In the genomic region with DNA sequence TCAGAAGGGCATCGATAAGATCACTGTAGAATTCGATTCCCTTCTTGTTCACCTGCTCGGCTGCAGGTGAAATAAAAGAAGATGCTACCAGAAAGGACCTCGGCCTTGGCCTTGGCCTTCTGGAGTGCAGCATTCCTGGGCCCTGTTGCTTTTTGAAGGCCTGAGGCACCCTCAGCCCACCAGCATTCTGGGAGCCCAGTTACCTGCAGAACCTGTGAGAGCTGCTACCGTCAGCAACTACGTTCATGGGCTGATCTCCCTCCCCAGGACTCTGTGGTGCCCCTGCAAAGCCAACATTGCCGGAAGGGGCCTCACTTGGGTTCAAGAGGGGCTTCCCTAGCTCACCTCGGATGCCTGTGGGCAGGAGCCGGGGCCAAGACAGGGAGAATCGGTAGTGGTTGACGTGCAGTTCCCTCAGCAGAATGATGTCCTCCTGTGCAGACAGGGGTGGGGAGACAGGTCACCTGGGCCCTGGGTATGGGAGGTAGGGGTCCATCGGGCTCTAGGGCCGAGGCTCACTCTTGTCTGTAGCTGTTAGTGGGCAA, we compare ENCODE assay signal across 27 cellular contexts. TPM values are rescaled to one million over a fixed set of nuclear protein-coding genes. Genes with fewer than 3 reads are reported as not detected.
"Had no signal": no experiment of that assay in that cellular context is flagged by ENCODE, and none has a peak within 500 bp of the region (broad histone marks: within the 10 kb centered on the region; RNA-seq: fewer than 3 reads in every experiment).

No MANE protein-coding gene starts in this region.

- H3K9me3 ChIP-seq: heart right ventricle, left ventricle myocardium inferior, sigmoid colon, tibial nerve, upper lobe of left lung, vagina had no signal

- H3K4me1 ChIP-seq: parathyroid adenoma, vagina had no signal

- DNase-seq: glutamatergic neuron; heart right ventricle; islet precursor cell; left ventricle myocardium inferior; naive B cell; natural killer cell; nephron progenitor cell; right cardiac atrium; sigmoid colon; small intestine; stimulated activated CD4-positive, alpha-beta T cell treated with anti-CD3 and anti-CD28 coated beads, Interleukin-1b, Interleukin-23, amount 100 ng/mL, for 48 hours; stimulated activated CD4-positive, alpha-beta T cell treated with anti-CD3 and anti-CD28 coated beads, Interleukin-2, amount 100 ng/mL, for 48 hours; stimulated activated CD4-positive, alpha-beta T cell treated with anti-CD3 and anti-CD28 coated beads, Interleukin-4, amount 100 ng/mL, for 4 hours; stimulated activated CD8-positive, alpha-beta memory T cell treated with anti-CD3 and anti-CD28 coated beads, Interleukin-4, amount 100 ng/mL, for 48 hours; stimulated activated naive CD4-positive, alpha-beta T cell treated with Interleukin-2 at 50 U/mL for 16 hours; stimulated activated naive CD8-positive, alpha-beta T cell treated with anti-CD3 and anti-CD28 coated beads, Interleukin-15, amount 100 ng/mL, for 72 hours; substantia nigra; upper lobe of left lung had no signal

- ATAC-seq: natural killer cell; right cardiac atrium; stimulated activated naive CD8-positive, alpha-beta T cell treated with anti-CD3 and anti-CD28 coated beads, Interleukin-15, amount 100 ng/mL, for 72 hours had no signal

- H3K27me3 ChIP-seq: heart right ventricle, hepatocyte, sigmoid colon, tibial nerve, upper lobe of left lung, vagina had no signal

- H3K4me3 ChIP-seq: heart right ventricle, hepatocyte, left ventricle myocardium inferior, lung, sigmoid colon, tibial nerve, upper lobe of left lung, vagina had no signal

- H3K9ac ChIP-seq: parathyroid adenoma had no signal

- H3K36me3 ChIP-seq: heart right ventricle, left ventricle myocardium inferior, sigmoid colon, tibial nerve, upper lobe of left lung, vagina had no signal

- H3K27ac ChIP-seq: heart right ventricle, hepatocyte, left ventricle myocardium inferior, parathyroid adenoma, sigmoid colon, tibial nerve, upper lobe of left lung, vagina had no signal

- H3K4me2 ChIP-seq: hepatocyte had no signal

- H2AFZ ChIP-seq: hepatocyte, parathyroid adenoma had no signal

RNA-seq across cellular contexts. Expression of gene LCTL, which starts 2.2 kb away (rescaled TPM):
- total RNA-seq: hepatocyte, kidney epithelial cell, left ventricle myocardium inferior, lower leg skin, lung, natural killer cell, pulmonary artery endothelial cell, right cardiac atrium, sigmoid colon, upper lobe of left lung, urinary bladder, vagina had no signal
- polyA plus RNA-seq: heart right ventricle, lung, right cardiac atrium, small intestine, urinary bladder had no signal
